ENCODE assay signal across 22 cellular contexts in genomic region chr20:38272961-38273360, GRCh38. TPM values are rescaled to one million over a fixed set of nuclear protein-coding genes. Genes with fewer than 3 reads are reported as not detected.
DNase-seq lines count a peak whose midpoint lies in the region; ATAC-seq, FAIRE-seq and TF ChIP-seq lines count a peak whose summit lies in the region.
"Had no signal": no experiment of that assay in that cellular context is flagged by ENCODE, and none has a peak within 500 bp of the region (broad histone marks: within the 10 kb centered on the region; RNA-seq: fewer than 3 reads in every experiment).

No MANE protein-coding gene starts in this region.

- no peaks in the 10 kb centered on the region for H3K27me3 ChIP-seq in MG63
- no peaks in the 10 kb centered on the region for H3K27me3 ChIP-seq in endothelial cell of umbilical vein (ENCODE audit: control insufficient read depth in 2 of 2, insufficient read depth in 2 of 2, low read length in 2 of 2)
- H3K27me3 ChIP-seq in MM.1S (replicated peaks; ENCODE audit: insufficient read depth, low read length), result no peaks in the 10 kb centered on the region
- H3K27me3 ChIP-seq: cardiac muscle cell had no signal

- H3K9me3 Mint-ChIP-seq in osteocyte (ENCODE audit: unreplicated experiment), result no peaks in the 10 kb centered on the region

- dilution Hi-C loops in endothelial cell of umbilical vein (cut with MboI; ENCODE audit: extremely low pct_ligation_motif_present, low sequenced_read_pairs), result no loop called here

- peaks cover 48% of the 10 kb centered on the region for H3K4me1 ChIP-seq in endothelial cell of umbilical vein (ENCODE audit: control insufficient read depth, extremely low read depth, insufficient read depth, low read length)
- 0 out of 2 replicates have a peak, but pooled peaks cover 4% of the 10 kb centered on the region for H3K4me1 ChIP-seq in MM.1S (ENCODE audit: low read length)

- H2AFZ ChIP-seq in endothelial cell of umbilical vein (ENCODE audit: low read depth, low read length) (peak overlapping the region; percentile 17), MM.1S (ENCODE audit: low read length) (no peak overlapping the region)

- no peaks in the 10 kb centered on the region for H3K36me3 ChIP-seq in MG63
- H3K36me3 ChIP-seq in endothelial cell of umbilical vein (ENCODE audit: control insufficient read depth in 2 of 2, extremely low read depth in 1 of 2, insufficient read depth in 2 of 2, low read length in 2 of 2), result no peaks in the 10 kb centered on the region
- no peaks in the 10 kb centered on the region for H3K36me3 ChIP-seq in MM.1S (replicated peaks; ENCODE audit: insufficient read depth, low read length)
- H3K36me3 ChIP-seq: cardiac muscle cell had no signal

- CTCF ChIA-PET in endothelial cell of umbilical vein (lab: Charles Lee), result interaction anchor here (0.9 to 1.7 kb wide), 3 partner anchors 19 to 44 kb away, joined by 3 to 4 read pairs (median 4); no protein-coding TSS in a partner anchor

- TF ChIP-seq CTCF in endothelial cell of umbilical vein (IDR thresholded peaks at IDR 0.05; ENCODE audit: extremely low read depth in 1 of 2, insufficient read depth in 1 of 2, low read depth in 1 of 2, low read length in 2 of 2) (no peak), osteocyte (IDR thresholded peaks at IDR 0.05) (no peak), MM.1S (IDR thresholded peaks at IDR 0.05; ENCODE audit: low read length) (no peak), omental fat pad (IDR thresholded peaks at IDR 0.05) (no peak)

- peak overlapping the region; percentile 87 for H3K27ac Mint-ChIP-seq in osteocyte (ENCODE audit: unreplicated experiment)
- H3K27ac Mint-ChIP-seq: endodermal cell had no signal

- H3K9me3 ChIP-seq in MG63 (peaks cover 33% of the 10 kb centered on the region), endothelial cell of umbilical vein (replicated peaks; ENCODE audit: control insufficient read depth, insufficient read depth, low read length) (no peaks in the 10 kb centered on the region), MM.1S (replicated peaks; ENCODE audit: insufficient read depth, low read length) (no peaks in the 10 kb centered on the region)

- DNase-seq in AG20443 (ENCODE audit: low spot score) (peak; percentile 40), MG63 (peak; percentile 78), endothelial cell of umbilical vein (ENCODE audit: low read depth, low spot score) (peak; percentile 61), osteocyte (ENCODE audit: extremely low spot score, unreplicated experiment) (no peak), CD1c-positive myeloid dendritic cell (ENCODE audit: extremely low spot score) (no peak), MM.1S (no peak), omental fat pad (ENCODE audit: low spot score) (no peak)
- DNase-seq: activated gamma-delta T cell; AML-193; DMS153; endodermal cell; H7; kidney glomerular epithelial cell; NCI-H146; stimulated activated CD4-positive, alpha-beta T cell treated with anti-CD3 and anti-CD28 coated beads, Interleukin-4, amount 100 ng/mL, for 1 hour had no signal

- H3K4me2 ChIP-seq in endothelial cell of umbilical vein (ENCODE audit: insufficient read depth, low read length) (peak overlapping the region; percentile 10), MM.1S (ENCODE audit: low read depth, low read length) (no peak overlapping the region)
- H3K4me2 ChIP-seq: KMS-11 had no signal

- no peaks in the 10 kb centered on the region for H3K9me2 ChIP-seq in MM.1S (replicated peaks; ENCODE audit: insufficient read depth, low read length)

- peaks cover 78% of the 10 kb centered on the region for H3K4me1 Mint-ChIP-seq in osteocyte (ENCODE audit: unreplicated experiment)
- H3K4me1 Mint-ChIP-seq: endodermal cell had no signal

- intact Hi-C loops in endothelial cell of umbilical vein (cut with micrococcal nuclease), result no loop called here

- H3K9ac ChIP-seq in endothelial cell of umbilical vein (replicated peaks; ENCODE audit: extremely low read depth, insufficient read depth, low read length) (no peak overlapping the region), MM.1S (ENCODE audit: low read length) (no peak overlapping the region)
- H3K9ac ChIP-seq: KMS-11 had no signal

- H3K27ac ChIP-seq in endothelial cell of umbilical vein (ENCODE audit: insufficient read depth, low read depth, low read length) (peak overlapping the region; percentile 77), MM.1S (ENCODE audit: low read length) (no peak overlapping the region)
- H3K27ac ChIP-seq: cardiac muscle cell, KMS-11, VCaP had no signal

- H3K36me3 Mint-ChIP-seq in osteocyte (ENCODE audit: unreplicated experiment), result no peaks in the 10 kb centered on the region

- H3K4me3 Mint-ChIP-seq in osteocyte (ENCODE audit: unreplicated experiment), result no peak overlapping the region
- H3K4me3 Mint-ChIP-seq: endodermal cell had no signal

- POLR2A ChIA-PET in endothelial cell of umbilical vein (lab: Charles Lee), result no interaction called here

- no peaks in the 10 kb centered on the region for H3K27me3 Mint-ChIP-seq in osteocyte (ENCODE audit: unreplicated experiment)

- no peak for TF ChIP-seq POLR2A in endothelial cell of umbilical vein (IDR thresholded peaks at IDR 0.05; ENCODE audit: low read depth, low read length)

- H4K20me1 ChIP-seq in endothelial cell of umbilical vein (replicated peaks; ENCODE audit: control insufficient read depth, extremely low read depth, insufficient read depth, low read length) (no peaks in the 10 kb centered on the region), MM.1S (ENCODE audit: insufficient read depth, low read length) (no peaks in the 10 kb centered on the region)

- peak; percentile 76 for FAIRE-seq in endothelial cell of umbilical vein (lab: Jason Lieb, UNC)

- H3F3A ChIP-seq in MM.1S (ENCODE audit: insufficient read depth, low read length), result no peaks in the 10 kb centered on the region

- H3K4me3 ChIP-seq in MG63 (no peak overlapping the region), endothelial cell of umbilical vein (replicated peaks in 1 of 3; ENCODE audit: insufficient read depth in 1 of 3, low read depth in 1 of 3, low read length in 3 of 3) (no peak overlapping the region), MM.1S (ENCODE audit: low read length) (no peak overlapping the region)
- H3K4me3 ChIP-seq: cardiac muscle cell had no signal

- H3K79me2 ChIP-seq in endothelial cell of umbilical vein (ENCODE audit: control insufficient read depth, insufficient read depth, low read length) (no peaks in the 10 kb centered on the region), MM.1S (ENCODE audit: low read length) (no peaks in the 10 kb centered on the region)

- H3K9me1 ChIP-seq in endothelial cell of umbilical vein (replicated peaks; ENCODE audit: control insufficient read depth, extremely low read depth, insufficient read depth, low read length), result no peaks in the 10 kb centered on the region

- ATAC-seq in HG02981 (IDR thresholded peaks at IDR 0.05; ENCODE audit: unreplicated experiment) (no peak), omental fat pad (ENCODE audit: low FRiP score) (no peak)

- BruUV-seq in endothelial cell of umbilical vein (replicated peaks; lab: Mats Ljungman, UMichigan), result no TSS peak

TF ChIP-seq in endothelial cell of umbilical vein, 7 proteins besides CTCF, POLR2A, EP300 and RAD21:
- no peak for TF ChIP-seq GATA2 (IDR thresholded peaks at IDR 0.05; ENCODE audit: insufficient read depth, insufficient read length, low read depth, low read length)
- peak; percentile 12 for TF ChIP-seq FOS (IDR thresholded peaks at IDR 0.05; ENCODE audit: borderline replicate concordance, insufficient read depth, low read length)
- no peak for TF ChIP-seq JUN (IDR thresholded peaks at IDR 0.05; ENCODE audit: borderline replicate concordance, insufficient read depth, insufficient read length, low read depth)
- TF ChIP-seq POLR2AphosphoS5 (IDR thresholded peaks at IDR 0.05; ENCODE audit: insufficient read depth, low read depth, low read length), result no peak

RNA-seq across cellular contexts. Expression of gene KIAA1755, which starts 12.4 kb away (rescaled TPM):
- 1.2 and 1.5 TPM in 2 replicates for total RNA-seq in MG63 (2014; rRNA removed; shearing (Covaris generic); ENCODE audit: low replicate concordance)
- total RNA-seq in endothelial cell of umbilical vein (0.51 and 0.58 TPM in 2 replicates), osteocyte (50.2 and 60.6 TPM in 2 replicates), omental fat pad (1 to 10 TPM in 3 of 4 donors, under 1 TPM in 1; 0.24 to 9.9 (median 1.6) TPM)
- 0.36 and 0.37 TPM in 2 replicates for polyA plus RNA-seq in endothelial cell of umbilical vein
- 0.13 and 0.25 TPM in 2 replicates for polyA plus RNA-seq in endothelial cell of umbilical vein (2011; cell fraction: cytosol; rRNA removed)
- polyA plus RNA-seq in endothelial cell of umbilical vein (2011; cell fraction: nucleus; rRNA removed), result 0.66 and 34.2 TPM in 2 replicates
- 1.5 and 5.8 TPM in 2 replicates for polyA plus RNA-seq in endothelial cell of umbilical vein (2012)
- polyA minus RNA-seq in endothelial cell of umbilical vein, result 0.40 and 0.73 TPM in 2 replicates
- not detected for polyA minus RNA-seq in endothelial cell of umbilical vein (2011; cell fraction: cytosol; rRNA and poly(A)+ RNA removed)
- 0.24 and 0.38 TPM in 2 replicates for polyA minus RNA-seq in endothelial cell of umbilical vein (2011; cell fraction: nucleus; rRNA and poly(A)+ RNA removed)
- total RNA-seq: activated CD8-positive, alpha-beta memory T cell treated with anti-CD3 and anti-CD28 coated beads for 36 hours; cardiac muscle cell; endodermal cell; NCI-H460; OCI-LY7 had no signal
- polyA plus RNA-seq: cardiac muscle cell had no signal

RNA-seq across cellular contexts. Expression of gene BPI, which starts 31.0 kb away (rescaled TPM):
- not detected in 2 replicates for total RNA-seq in MG63 (2014; rRNA removed; shearing (Covaris generic); ENCODE audit: low replicate concordance)
- total RNA-seq in endothelial cell of umbilical vein (not detected in 2 replicates), osteocyte (7.7 and 8.5 TPM in 2 replicates), omental fat pad (under 1 TPM in 2 of 4 donors, not detected in 2; 0.63 to 0.74 TPM)
- not detected in 2 replicates for polyA plus RNA-seq in endothelial cell of umbilical vein
- polyA plus RNA-seq in endothelial cell of umbilical vein (2011; cell fraction: cytosol; rRNA removed), result not detected in 2 replicates
- polyA plus RNA-seq in endothelial cell of umbilical vein (2011; cell fraction: nucleus; rRNA removed), result not detected in 2 replicates
- polyA plus RNA-seq in endothelial cell of umbilical vein (2012), result not detected in 2 replicates
- polyA minus RNA-seq in endothelial cell of umbilical vein, result not detected in 2 replicates
- not detected for polyA minus RNA-seq in endothelial cell of umbilical vein (2011; cell fraction: cytosol; rRNA and poly(A)+ RNA removed)
- not detected in 2 replicates for polyA minus RNA-seq in endothelial cell of umbilical vein (2011; cell fraction: nucleus; rRNA and poly(A)+ RNA removed)
- total RNA-seq: activated CD8-positive, alpha-beta memory T cell treated with anti-CD3 and anti-CD28 coated beads for 36 hours; cardiac muscle cell; endodermal cell; H7; NCI-H460; OCI-LY7 had no signal
- polyA plus RNA-seq: cardiac muscle cell had no signal

Comparison
In these comparisons a context has a peak if more than half of its experiments do, and no peak if none do; other contexts are left out.
1. DNase-seq: peak in AG20443 (single experiment), MG63 (single experiment) and endothelial cell of umbilical vein (single experiment); none in osteocyte (single experiment), CD1c-positive myeloid dendritic cell (single experiment), MM.1S (single experiment) and omental fat pad (single experiment).